28 cellular contexts compared by ENCODE assay signal in the genomic region with DNA sequence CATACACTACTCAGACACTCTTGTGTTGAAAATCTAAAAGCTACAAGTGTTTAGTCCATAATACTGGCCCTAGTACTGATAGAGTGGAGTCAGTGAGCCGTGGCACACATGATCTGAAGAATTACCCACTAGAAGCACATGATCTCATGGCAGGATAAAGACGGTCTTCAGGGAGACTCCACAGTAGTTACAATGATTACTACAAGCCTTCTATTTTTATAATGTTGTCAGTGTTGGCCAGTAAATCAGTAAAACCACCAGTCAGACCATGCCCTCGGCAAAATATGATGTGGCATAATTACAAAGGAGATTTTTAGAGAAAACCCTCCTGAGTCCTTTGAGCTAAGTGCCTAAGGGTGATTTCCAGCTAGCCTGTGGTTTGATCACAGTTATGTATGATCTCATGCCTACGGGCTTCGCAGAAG.
DNase-seq lines count a peak whose midpoint lies in the region; ATAC-seq and TF ChIP-seq lines count a peak whose summit lies in the region.
"Had no signal": no experiment of that assay in that cellular context is flagged by ENCODE, and none has a peak within 500 bp of the region (broad histone marks: within the 10 kb centered on the region; RNA-seq: fewer than 3 reads in every experiment).

No MANE protein-coding gene starts in this region.

- H3K4me1 Mint-ChIP-seq in MCF 10A (ENCODE audit: insufficient read depth, unreplicated experiment): no peaks in the 10 kb centered on the region
- H3K4me1 Mint-ChIP-seq: activated naive CD8-positive, alpha-beta T cell treated with anti-CD3 and anti-CD28 coated beads, Interleukin-2, amount 50 U/mL, for 24 hours; central memory CD8-positive, alpha-beta T cell; T-helper 17 cell had no signal

- H3K27me3 Mint-ChIP-seq in MCF 10A (ENCODE audit: insufficient read depth, unreplicated experiment): peaks cover 25% of the 10 kb centered on the region
- H3K27me3 Mint-ChIP-seq: activated naive CD8-positive, alpha-beta T cell treated with anti-CD3 and anti-CD28 coated beads, Interleukin-2, amount 50 U/mL, for 24 hours; central memory CD8-positive, alpha-beta T cell had no signal

- H3K9ac ChIP-seq in mammary epithelial cell (ENCODE audit: insufficient read depth, low read length): no peak overlapping the region
- H3K9ac ChIP-seq: GM23248 had no signal

- no peak overlapping the region for H2AFZ ChIP-seq in mammary epithelial cell (ENCODE audit: low read depth, low read length)
- H2AFZ ChIP-seq: GM23248 had no signal

- no peak overlapping the region for H3K4me2 ChIP-seq in mammary epithelial cell (ENCODE audit: insufficient read depth, low read depth, low read length)

- H3K27ac ChIP-seq in mammary epithelial cell (ENCODE audit: insufficient read depth, low read depth, low read length): no peak overlapping the region
- H3K27ac ChIP-seq: GM23248, heart left ventricle, SK-N-MC, skin epidermis had no signal

- no TSS peak for BruUV-seq in mammary epithelial cell (replicated peaks; lab: Mats Ljungman, UMichigan)
- BruUV-seq in MCF 10A (replicated peaks; lab: Mats Ljungman, UMichigan): no TSS peak

- TF ChIP-seq CTCF in mammary epithelial cell (conservative IDR thresholded peaks at IDR 0.05 in 1 of 2, IDR thresholded peaks at IDR 0.05 in 1 of 2; ENCODE audit: extremely low read depth in 1 of 2, insufficient read depth in 1 of 2, low read depth in 1 of 2, low read length in 2 of 2): no peak
- TF ChIP-seq CTCF in MCF 10A (IDR thresholded peaks at IDR 0.05; ENCODE audit: unreplicated experiment): no peak

- POLR2A ChIA-PET in MCF 10A (lab: Yijun Ruan, JAX): no interaction called here

- H4K20me1 ChIP-seq in mammary epithelial cell (ENCODE audit: insufficient read depth, low read length): no peaks in the 10 kb centered on the region

- H3K4me3 ChIP-seq in mammary epithelial cell (replicated peaks in 1 of 3; ENCODE audit: insufficient read depth in 1 of 3, low read depth in 2 of 3, low read length in 3 of 3): no peak overlapping the region
- H3K4me3 ChIP-seq: dorsolateral prefrontal cortex, GM23248, heart left ventricle, SK-N-MC, skin epidermis had no signal

- 56% methylated on average over 5 of the region's 5 CpGs for WGBS in mammary epithelial cell (ENCODE audit: low coverage, missing lambda C conversion rate)

- peak; percentile 41 for DNase-seq in mammary epithelial cell
- DNase-seq in MCF 10A (ENCODE audit: unreplicated experiment): no peak
- peak; percentile 62 for DNase-seq in T1000 (lab: John Stamatoyannopoulos, UW)
- DNase-seq in NCI-H2171 (lab: John Stamatoyannopoulos, UW): no peak
- DNase-seq in GDM1 (lab: John Stamatoyannopoulos, UW): no peak
- DNase-seq: activated CD8-positive, alpha-beta memory T cell treated with anti-CD3 and anti-CD28 coated beads for 24 hours; activated gamma-delta T cell; activated naive CD8-positive, alpha-beta T cell treated with anti-CD3 and anti-CD28 coated beads, Interleukin-2, amount 50 U/mL, for 24 hours; activated T-cell treated with anti-CD3 and anti-CD28 coated beads, Interleukin-2, amount 50 U/mL, for 1 hour; COR-L47; DMS79; dorsolateral prefrontal cortex; GM23248; heart left ventricle; left cardiac atrium; mesenchymal stem cell; NCI-H1048; NCI-H510A treated with DMSO at 0.1 percent for 48 hours; stimulated activated CD4-positive, alpha-beta T cell treated with anti-CD3 and anti-CD28 coated beads, Interleukin-1b, Interleukin-23, amount 100 ng/mL, for 48 hours; substantia nigra; T-helper 17 cell had no signal

- no peaks in the 10 kb centered on the region for H3K4me1 ChIP-seq in mammary epithelial cell (ENCODE audit: insufficient read depth, low read length)

- H3K79me2 ChIP-seq in mammary epithelial cell (ENCODE audit: insufficient read depth, low read length): no peaks in the 10 kb centered on the region

- CTCF ChIA-PET in mammary epithelial cell (lab: Charles Lee; ENCODE audit: low non-redundant PET) (no interaction called here), MCF 10A (lab: Yijun Ruan, JAX) (interaction anchor here (0.6 kb wide), 2 partner anchors 64 to 294 kb away, joined by 3 to 4 read pairs; no protein-coding TSS in a partner anchor)

- no peak overlapping the region for H3K4me3 Mint-ChIP-seq in MCF 10A (ENCODE audit: unreplicated experiment)
- H3K4me3 Mint-ChIP-seq: activated naive CD8-positive, alpha-beta T cell treated with anti-CD3 and anti-CD28 coated beads, Interleukin-2, amount 50 U/mL, for 24 hours; central memory CD8-positive, alpha-beta T cell; T-helper 17 cell had no signal

- H3K36me3 Mint-ChIP-seq in MCF 10A (ENCODE audit: insufficient read depth, unreplicated experiment): no peaks in the 10 kb centered on the region

- no peaks in the 10 kb centered on the region for H3K27me3 ChIP-seq in mammary epithelial cell (ENCODE audit: insufficient read depth, low read length)
- H3K27me3 ChIP-seq: dorsolateral prefrontal cortex, heart left ventricle had no signal

- no peaks in the 10 kb centered on the region for H3K9me3 ChIP-seq in mammary epithelial cell (replicated peaks; ENCODE audit: insufficient read depth, low read length)
- H3K9me3 ChIP-seq: heart left ventricle had no signal

- H3K9me3 Mint-ChIP-seq in MCF 10A (ENCODE audit: unreplicated experiment): no peaks in the 10 kb centered on the region
- H3K9me3 Mint-ChIP-seq: activated naive CD8-positive, alpha-beta T cell treated with anti-CD3 and anti-CD28 coated beads, Interleukin-2, amount 50 U/mL, for 24 hours had no signal

- in situ Hi-C loops in mammary epithelial cell (cut with MboI; ENCODE audit: low sequenced_read_pairs in 2 of 2): no loop called here

- dilution Hi-C loops in mammary epithelial cell (cut with HindIII; ENCODE audit: low sequenced_read_pairs): no loop called here

- H3K27ac Mint-ChIP-seq in MCF 10A (ENCODE audit: low read depth, unreplicated experiment): no peak overlapping the region
- H3K27ac Mint-ChIP-seq: activated naive CD8-positive, alpha-beta T cell treated with anti-CD3 and anti-CD28 coated beads, Interleukin-2, amount 50 U/mL, for 24 hours; T-helper 17 cell had no signal

- peak; percentile 43 for ATAC-seq in HG03196 (IDR thresholded peaks at IDR 0.05; ENCODE audit: unreplicated experiment)
- no peak for ATAC-seq in HG02840 (IDR thresholded peaks at IDR 0.05; ENCODE audit: low FRiP score, unreplicated experiment)
- ATAC-seq in HG02852 (IDR thresholded peaks at IDR 0.05; ENCODE audit: unreplicated experiment): no peak
- ATAC-seq: activated naive CD8-positive, alpha-beta T cell treated with anti-CD3 and anti-CD28 coated beads, Interleukin-2, amount 50 U/mL, for 24 hours; heart left ventricle; HepG2; left cardiac atrium; T-helper 17 cell had no signal

- intact Hi-C loops in mammary epithelial cell (cut with micrococcal nuclease): no loop called here
- intact Hi-C loops in MCF 10A (cut with micrococcal nuclease): no loop called here

- no peaks in the 10 kb centered on the region for H3K36me3 ChIP-seq in mammary epithelial cell (ENCODE audit: insufficient read depth, low read length)
- H3K36me3 ChIP-seq: heart left ventricle had no signal

Comparison
In these comparisons a context has a peak if more than half of its experiments do, and no peak if none do; other contexts are left out.
1. DNase-seq: peak in mammary epithelial cell (single experiment) and T1000 (single experiment); none in MCF 10A (single experiment), NCI-H2171 (single experiment) and GDM1 (single experiment).